9 cellular contexts compared by ENCODE assay signal in genomic region chr5:34657550-34657921, GRCh38. TPM values are rescaled to one million over a fixed set of nuclear protein-coding genes. Genes with fewer than 3 reads are reported as not detected.
DNase-seq lines count a peak whose midpoint lies in the region; ATAC-seq and TF ChIP-seq lines count a peak whose summit lies in the region.
"Had no signal": no experiment of that assay in that cellular context is flagged by ENCODE, and none has a peak within 500 bp of the region (broad histone marks: within the 10 kb centered on the region; RNA-seq: fewer than 3 reads in every experiment).

No MANE protein-coding gene starts in this region.

- H4K20me1 ChIP-seq in HCT116 (ENCODE audit: insufficient read depth) = no peaks in the 10 kb centered on the region

- CTCF ChIA-PET in HCT116 (lab: Charles Lee) = no interaction called here

- H3K27ac Mint-ChIP-seq in activated naive CD8-positive, alpha-beta T cell treated with anti-CD3 and anti-CD28 coated beads, Interleukin-2, amount 10 ng/mL, durations not matched to agents 7 days and 5 days = no peak overlapping the region

- POLR2A ChIA-PET in HCT116 (lab: Charles Lee) = no interaction called here
- POLR2A ChIA-PET in activated naive CD8-positive, alpha-beta T cell treated with anti-CD3 and anti-CD28 coated beads, Interleukin-2, amount 10 ng/mL, durations not matched to agents 7 days and 5 days (lab: Charles Lee) = no interaction called here

- no TSS peak for BruUV-seq in HCT116 (replicated peaks; lab: Mats Ljungman, UMichigan)

- no peaks in the 10 kb centered on the region for H3K9me2 ChIP-seq in HCT116 (ENCODE audit: insufficient read depth)

- H2AFZ ChIP-seq in HCT116 (ENCODE audit: low read depth, low read length, poor library complexity, severe bottlenecking) = no peak overlapping the region

- no CpG with 5 or more reads among the region's 20 CpGs for WGBS in iPS DF 6.9 (ENCODE audit: insufficient coverage, insufficient read length)

- H3K36me3 ChIP-seq in HCT116 (ENCODE audit: control insufficient read depth in 1 of 2, insufficient read depth in 2 of 2, low read length in 2 of 2) (peaks cover 0 to 12% of the 10 kb centered on the region in 2 experiments; a peak in 1 of 4 replicates), iPS DF 6.9 (ENCODE audit: control insufficient read depth, insufficient read depth, low read length) (no peaks in the 10 kb centered on the region), skeletal muscle satellite cell (ENCODE audit: insufficient read depth, low read length) (peaks cover 26% of the 10 kb centered on the region)

- no peaks in the 10 kb centered on the region for H3K9me3 ChIP-seq in HCT116 (ENCODE audit: control insufficient read depth in 1 of 2, insufficient read depth in 1 of 2, low read depth in 1 of 2, low read length in 2 of 2)
- H3K9me3 ChIP-seq in iPS DF 6.9 (ENCODE audit: control insufficient read depth, insufficient read depth, low read length) = no peaks in the 10 kb centered on the region
- no peaks in the 10 kb centered on the region for H3K9me3 ChIP-seq in skeletal muscle satellite cell (replicated peaks; ENCODE audit: low read length)

- H3K27me3 ChIP-seq in HCT116 (ENCODE audit: insufficient read depth, low read length) = no peaks in the 10 kb centered on the region
- no peaks in the 10 kb centered on the region for H3K27me3 ChIP-seq in iPS DF 6.9 (ENCODE audit: control insufficient read depth, insufficient read depth, low read length)
- no peaks in the 10 kb centered on the region for H3K27me3 ChIP-seq in skeletal muscle satellite cell (ENCODE audit: control insufficient read depth, insufficient read depth, low read length)

- H3K9ac ChIP-seq in HCT116 (ENCODE audit: low read length) = peak overlapping the region; percentile 89
- peak overlapping the region; percentile 97 for H3K9ac ChIP-seq in skeletal muscle satellite cell (ENCODE audit: low read depth, low read length)

- H3K27me3 Mint-ChIP-seq in activated naive CD8-positive, alpha-beta T cell treated with anti-CD3 and anti-CD28 coated beads, Interleukin-2, amount 10 ng/mL, durations not matched to agents 7 days and 5 days = peaks cover 54% of the 10 kb centered on the region

- ATAC-seq in HCT116 = no peak
- no peak for ATAC-seq in activated naive CD8-positive, alpha-beta T cell treated with anti-CD3 and anti-CD28 coated beads, Interleukin-2, amount 10 ng/mL, durations not matched to agents 7 days and 5 days (ENCODE audit: low read depth)
- no peak for ATAC-seq in GM18517 (IDR thresholded peaks at IDR 0.05; ENCODE audit: unreplicated experiment)
- no peak for ATAC-seq in HG02981 (IDR thresholded peaks at IDR 0.05; ENCODE audit: unreplicated experiment)
- no peak for ATAC-seq in GM18511 (IDR thresholded peaks at IDR 0.05; ENCODE audit: unreplicated experiment)
- ATAC-seq: left colon had no signal

- H3K4me2 ChIP-seq in HCT116 (ENCODE audit: low read length) = peak overlapping the region; percentile 94
- H3K4me2 ChIP-seq in skeletal muscle satellite cell (ENCODE audit: low read length) = peak overlapping the region; percentile 90

- peak; percentile 41 for DNase-seq in ACHN
- DNase-seq in HCT116 (ENCODE audit: low read depth, low spot score) = no peak
- DNase-seq in activated naive CD8-positive, alpha-beta T cell treated with anti-CD3 and anti-CD28 coated beads, Interleukin-2, amount 10 ng/mL, durations not matched to agents 7 days and 5 days = no peak
- no peak for DNase-seq in iPS DF 6.9 (ENCODE audit: low read depth, low spot score)

- intact Hi-C loops in HCT116 (cut with micrococcal nuclease) = loop anchor here (10.0 kb wide), 1 partner anchor 237 kb away; no protein-coding TSS in a partner anchor

- no peaks in the 10 kb centered on the region for H3K9me3 Mint-ChIP-seq in activated naive CD8-positive, alpha-beta T cell treated with anti-CD3 and anti-CD28 coated beads, Interleukin-2, amount 10 ng/mL, durations not matched to agents 7 days and 5 days

- H3K4me1 Mint-ChIP-seq in activated naive CD8-positive, alpha-beta T cell treated with anti-CD3 and anti-CD28 coated beads, Interleukin-2, amount 10 ng/mL, durations not matched to agents 7 days and 5 days = peaks cover 9% of the 10 kb centered on the region

- peak overlapping the region; percentile 61 for H3K4me3 Mint-ChIP-seq in activated naive CD8-positive, alpha-beta T cell treated with anti-CD3 and anti-CD28 coated beads, Interleukin-2, amount 10 ng/mL, durations not matched to agents 7 days and 5 days

- H3K4me1 ChIP-seq in HCT116 (ENCODE audit: control insufficient read depth in 1 of 2, insufficient read depth in 2 of 2, low read length in 2 of 2) (peaks cover 13 to 24% of the 10 kb centered on the region in 2 experiments), iPS DF 6.9 (ENCODE audit: control insufficient read depth, insufficient read depth, low read length) (peaks cover 5% of the 10 kb centered on the region; the same call in 1 of the 2 replicates), skeletal muscle satellite cell (ENCODE audit: control insufficient read depth, insufficient read depth, low read length) (peaks cover 55% of the 10 kb centered on the region)

- peaks cover 57% of the 10 kb centered on the region for H3K79me2 ChIP-seq in HCT116 (ENCODE audit: insufficient read depth, low read length)

- TF ChIP-seq POLR2A in HCT116 (IDR thresholded peaks at IDR 0.05; ENCODE audit: borderline replicate concordance, extremely low read depth, insufficient read depth, insufficient read length) = no peak

- TF ChIP-seq CTCF in HCT116 (IDR thresholded peaks at IDR 0.05 in 2 of 3, conservative IDR thresholded peaks at IDR 0.05 in 1 of 3; ENCODE audit: borderline replicate concordance in 1 of 3, insufficient read depth in 1 of 3, low read depth in 2 of 3, low read length in 2 of 3) = no peak

- in situ Hi-C loops in ACHN (cut with HindIII; ENCODE audit: low pct_ligation_motif_present, low pct_unique_long_range_greater_than_20kb, low sequenced_read_pairs) = no loop called here

- RAD21 ChIA-PET in HCT116 (lab: Charles Lee; ENCODE audit: low non-redundant PET in 1 of 2, low total read pairs in 2 of 2, uncharacterized antibody in 2 of 2, unreplicated experiment in 2 of 2) = no interaction called here

- H3K4me3 ChIP-seq in HCT116 (replicated peaks in 1 of 2; ENCODE audit: low read depth in 1 of 2, low read length in 2 of 2) (peak overlapping the region; percentile 74 to 89), iPS DF 6.9 (ENCODE audit: low read length) (peak overlapping the region; percentile 93; the same call in 1 of the 2 replicates), skeletal muscle satellite cell (ENCODE audit: low read length) (peak overlapping the region; percentile 84)

- no peak for TF ChIP-seq RAD21 in HCT116 (IDR thresholded peaks at IDR 0.05; ENCODE audit: low read depth)

- H3K27ac ChIP-seq in HCT116 (ENCODE audit: low read depth, low read length) = no peak overlapping the region; the same call in 1 of the 2 replicates
- no peak overlapping the region for H3K27ac ChIP-seq in iPS DF 6.9 (ENCODE audit: low read length)

- no peaks in the 10 kb centered on the region for H3K36me3 Mint-ChIP-seq in activated naive CD8-positive, alpha-beta T cell treated with anti-CD3 and anti-CD28 coated beads, Interleukin-2, amount 10 ng/mL, durations not matched to agents 7 days and 5 days

TF ChIP-seq in HCT116, 20 proteins besides CTCF, POLR2A, EP300 and RAD21:
- TF ChIP-seq SIN3A (IDR thresholded peaks at IDR 0.05; ENCODE audit: low read depth) = no peak
- TF ChIP-seq SRF (IDR thresholded peaks at IDR 0.05; ENCODE audit: low read depth) = no peak
- TF ChIP-seq EGR1 (IDR thresholded peaks at IDR 0.05; ENCODE audit: low read depth) = no peak
- TF ChIP-seq ZFX (IDR thresholded peaks at IDR 0.05) = no peak
- TF ChIP-seq JUND (IDR thresholded peaks at IDR 0.05) = no peak
- TF ChIP-seq EZH2phosphoT487 (IDR thresholded peaks at IDR 0.05; ENCODE audit: borderline replicate concordance) = no peak
- TF ChIP-seq POLR2AphosphoS5 (IDR thresholded peaks at IDR 0.05; ENCODE audit: low read depth, low read length) = no peak

RNA-seq across cellular contexts. Expression of gene RAI14, which starts 1.4 kb away (rescaled TPM):
- 47.9 TPM for total RNA-seq in HCT116 (2021; ENCODE audit: unreplicated experiment)
- 25.8 and 32.6 TPM in 2 replicates for polyA plus RNA-seq in HCT116 (2012)
- total RNA-seq in activated naive CD8-positive, alpha-beta T cell treated with anti-CD3 and anti-CD28 coated beads, Interleukin-2, amount 10 ng/mL, durations not matched to agents 7 days and 5 days = under 1 TPM in 1 of 2 experiments, not detected in 1; 0.77 TPM
- 150 and 176 TPM in 2 replicates for total RNA-seq in skeletal muscle satellite cell (2012; rRNA removed)

Comparison
In these comparisons a context has a peak if more than half of its experiments do, and no peak if none do; other contexts are left out.
1. RNA of gene RAI14, which starts 1.4 kb away (total RNA-seq): 47.9 TPM in HCT116 (single experiment); 0.77 TPM in activated naive CD8-positive, alpha-beta T cell treated with anti-CD3 and anti-CD28 coated beads, Interleukin-2, amount 10 ng/mL, durations not matched to agents 7 days and 5 days; every median in the first group is over 10 times any median in the second.
2. Peak in every context shown above with its lines, with median percentiles within 50 percentile points of each other: H3K4me3 ChIP-seq.